In the genomic region with DNA sequence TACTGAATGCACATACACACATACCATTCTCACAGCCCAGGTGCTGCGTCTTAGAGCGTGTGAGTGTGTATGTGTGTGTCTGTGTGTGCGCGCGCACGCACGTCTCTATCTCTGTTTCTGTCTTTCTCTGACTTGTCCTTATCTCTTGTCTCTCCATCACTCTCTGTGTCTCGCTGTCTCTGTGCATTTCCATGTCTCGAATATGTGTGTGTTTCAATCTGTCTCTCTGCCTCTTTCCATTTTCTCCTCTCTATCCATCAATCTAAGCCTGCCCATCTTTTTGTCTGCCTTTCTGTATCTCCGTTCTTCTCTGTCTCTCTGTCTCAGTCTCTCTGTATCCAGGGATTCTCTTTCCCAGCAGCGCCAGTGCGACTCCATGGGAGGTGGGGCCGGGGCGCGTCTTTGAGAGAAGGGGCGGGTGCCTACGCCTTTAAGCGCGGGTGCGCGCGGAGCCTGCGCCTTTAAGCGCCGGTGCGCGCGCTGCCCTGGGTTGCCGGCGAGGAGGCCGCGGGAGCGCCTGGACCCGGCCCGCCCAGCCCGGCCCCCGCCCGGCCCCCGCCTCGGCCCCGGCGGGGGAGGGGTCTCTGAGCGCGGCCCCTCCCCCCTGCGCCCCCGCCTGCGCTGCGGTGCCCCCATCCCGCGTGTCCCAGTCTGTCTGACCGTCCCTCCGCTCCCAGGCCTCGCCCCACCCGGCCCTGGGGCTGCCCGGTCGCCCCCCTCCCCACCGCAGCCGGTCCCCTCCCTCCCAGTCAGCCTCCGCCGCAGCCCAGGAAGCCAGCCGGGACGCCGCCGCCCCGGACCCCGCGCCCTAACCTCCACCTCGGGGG, we compare ENCODE assay signal across 1 cellular context.
TF ChIP-seq lines count a peak whose summit lies in the region.

LRFN3 (plus strand) TSS at position 464 of the 827 bp plus-strand sequence. CDS start 3,052 bp downstream, outside the sequence.

TF ChIP-seq in HepG2, 621 proteins besides CTCF, POLR2A, EP300 and RAD21 (continued from another document and continues in another):
- no peak for TF ChIP-seq MTA3 (CRISPR knock-in tag; IDR thresholded peaks at IDR 0.05)
- TF ChIP-seq NFKB2 (CRISPR knock-in tag; IDR thresholded peaks at IDR 0.05; ENCODE audit: borderline replicate concordance): no peak
- peak; percentile 42; the same call in 1 of the 2 replicates for TF ChIP-seq GATAD1 (CRISPR knock-in tag; IDR thresholded peaks at IDR 0.05)
- TF ChIP-seq NR1H2 (CRISPR knock-in tag; IDR thresholded peaks at IDR 0.05; ENCODE audit: borderline replicate concordance, low read depth): no peak
- no peak for TF ChIP-seq SNAPC2 (CRISPR knock-in tag; IDR thresholded peaks at IDR 0.05)
- TF ChIP-seq RNF2 (conservative IDR thresholded peaks at IDR 0.05; ENCODE audit: low read depth): no peak
- TF ChIP-seq TFDP2 (CRISPR knock-in tag; IDR thresholded peaks at IDR 0.05): 0 out of 2 replicates have a peak, but pooled peaks have one; percentile 46
- no peak for TF ChIP-seq PBX3 (CRISPR knock-in tag; IDR thresholded peaks at IDR 0.05; ENCODE audit: borderline replicate concordance)
- TF ChIP-seq ZNF841 (CRISPR knock-in tag; IDR thresholded peaks at IDR 0.05; ENCODE audit: borderline replicate concordance): no peak
- no peak for TF ChIP-seq ZNF496 (CRISPR knock-in tag; IDR thresholded peaks at IDR 0.05; ENCODE audit: insufficient replicate concordance)
- TF ChIP-seq, protein P1, sequence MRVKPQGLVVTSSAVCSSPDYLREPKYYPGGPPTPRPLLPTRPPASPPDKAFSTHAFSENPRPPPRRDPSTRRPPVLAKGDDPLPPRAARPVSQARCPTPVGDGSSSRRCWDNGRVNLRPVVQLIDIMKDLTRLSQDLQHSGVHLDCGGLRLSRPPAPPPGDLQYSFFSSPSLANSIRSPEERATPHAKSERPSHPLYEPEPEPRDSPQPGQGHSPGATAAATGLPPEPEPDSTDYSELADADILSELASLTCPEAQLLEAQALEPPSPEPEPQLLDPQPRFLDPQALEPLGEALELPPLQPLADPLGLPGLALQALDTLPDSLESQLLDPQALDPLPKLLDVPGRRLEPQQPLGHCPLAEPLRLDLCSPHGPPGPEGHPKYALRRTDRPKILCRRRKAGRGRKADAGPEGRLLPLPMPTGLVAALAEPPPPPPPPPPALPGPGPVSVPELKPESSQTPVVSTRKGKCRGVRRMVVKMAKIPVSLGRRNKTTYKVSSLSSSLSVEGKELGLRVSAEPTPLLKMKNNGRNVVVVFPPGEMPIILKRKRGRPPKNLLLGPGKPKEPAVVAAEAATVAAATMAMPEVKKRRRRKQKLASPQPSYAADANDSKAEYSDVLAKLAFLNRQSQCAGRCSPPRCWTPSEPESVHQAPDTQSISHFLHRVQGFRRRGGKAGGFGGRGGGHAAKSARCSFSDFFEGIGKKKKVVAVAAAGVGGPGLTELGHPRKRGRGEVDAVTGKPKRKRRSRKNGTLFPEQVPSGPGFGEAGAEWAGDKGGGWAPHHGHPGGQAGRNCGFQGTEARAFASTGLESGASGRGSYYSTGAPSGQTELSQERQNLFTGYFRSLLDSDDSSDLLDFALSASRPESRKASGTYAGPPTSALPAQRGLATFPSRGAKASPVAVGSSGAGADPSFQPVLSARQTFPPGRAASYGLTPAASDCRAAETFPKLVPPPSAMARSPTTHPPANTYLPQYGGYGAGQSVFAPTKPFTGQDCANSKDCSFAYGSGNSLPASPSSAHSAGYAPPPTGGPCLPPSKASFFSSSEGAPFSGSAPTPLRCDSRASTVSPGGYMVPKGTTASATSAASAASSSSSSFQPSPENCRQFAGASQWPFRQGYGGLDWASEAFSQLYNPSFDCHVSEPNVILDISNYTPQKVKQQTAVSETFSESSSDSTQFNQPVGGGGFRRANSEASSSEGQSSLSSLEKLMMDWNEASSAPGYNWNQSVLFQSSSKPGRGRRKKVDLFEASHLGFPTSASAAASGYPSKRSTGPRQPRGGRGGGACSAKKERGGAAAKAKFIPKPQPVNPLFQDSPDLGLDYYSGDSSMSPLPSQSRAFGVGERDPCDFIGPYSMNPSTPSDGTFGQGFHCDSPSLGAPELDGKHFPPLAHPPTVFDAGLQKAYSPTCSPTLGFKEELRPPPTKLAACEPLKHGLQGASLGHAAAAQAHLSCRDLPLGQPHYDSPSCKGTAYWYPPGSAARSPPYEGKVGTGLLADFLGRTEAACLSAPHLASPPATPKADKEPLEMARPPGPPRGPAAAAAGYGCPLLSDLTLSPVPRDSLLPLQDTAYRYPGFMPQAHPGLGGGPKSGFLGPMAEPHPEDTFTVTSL (CRISPR knock-in tag; IDR thresholded peaks at IDR 0.05; ENCODE audit: borderline replicate concordance): no peak
- TF ChIP-seq THYN1 (CRISPR knock-in tag; IDR thresholded peaks at IDR 0.05; ENCODE audit: borderline replicate concordance, low read depth): no peak
- TF ChIP-seq, protein P2, sequence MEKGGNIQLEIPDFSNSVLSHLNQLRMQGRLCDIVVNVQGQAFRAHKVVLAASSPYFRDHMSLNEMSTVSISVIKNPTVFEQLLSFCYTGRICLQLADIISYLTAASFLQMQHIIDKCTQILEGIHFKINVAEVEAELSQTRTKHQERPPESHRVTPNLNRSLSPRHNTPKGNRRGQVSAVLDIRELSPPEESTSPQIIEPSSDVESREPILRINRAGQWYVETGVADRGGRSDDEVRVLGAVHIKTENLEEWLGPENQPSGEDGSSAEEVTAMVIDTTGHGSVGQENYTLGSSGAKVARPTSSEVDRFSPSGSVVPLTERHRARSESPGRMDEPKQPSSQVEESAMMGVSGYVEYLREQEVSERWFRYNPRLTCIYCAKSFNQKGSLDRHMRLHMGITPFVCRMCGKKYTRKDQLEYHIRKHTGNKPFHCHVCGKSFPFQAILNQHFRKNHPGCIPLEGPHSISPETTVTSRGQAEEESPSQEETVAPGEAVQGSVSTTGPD (CRISPR knock-in tag; IDR thresholded peaks at IDR 0.05): no peak
- TF ChIP-seq, protein P3, sequence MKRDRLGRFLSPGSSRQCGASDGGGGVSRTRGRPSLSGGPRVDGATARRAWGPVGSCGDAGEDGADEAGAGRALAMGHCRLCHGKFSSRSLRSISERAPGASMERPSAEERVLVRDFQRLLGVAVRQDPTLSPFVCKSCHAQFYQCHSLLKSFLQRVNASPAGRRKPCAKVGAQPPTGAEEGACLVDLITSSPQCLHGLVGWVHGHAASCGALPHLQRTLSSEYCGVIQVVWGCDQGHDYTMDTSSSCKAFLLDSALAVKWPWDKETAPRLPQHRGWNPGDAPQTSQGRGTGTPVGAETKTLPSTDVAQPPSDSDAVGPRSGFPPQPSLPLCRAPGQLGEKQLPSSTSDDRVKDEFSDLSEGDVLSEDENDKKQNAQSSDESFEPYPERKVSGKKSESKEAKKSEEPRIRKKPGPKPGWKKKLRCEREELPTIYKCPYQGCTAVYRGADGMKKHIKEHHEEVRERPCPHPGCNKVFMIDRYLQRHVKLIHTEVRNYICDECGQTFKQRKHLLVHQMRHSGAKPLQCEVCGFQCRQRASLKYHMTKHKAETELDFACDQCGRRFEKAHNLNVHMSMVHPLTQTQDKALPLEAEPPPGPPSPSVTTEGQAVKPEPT (CRISPR knock-in tag; IDR thresholded peaks at IDR 0.05; ENCODE audit: low read depth): no peak
- no peak for TF ChIP-seq RBM39 (IDR thresholded peaks at IDR 0.05; ENCODE audit: low read depth, low read length, poor library complexity, severe bottlenecking)
- TF ChIP-seq KDM3A (CRISPR knock-in tag; IDR thresholded peaks at IDR 0.05; ENCODE audit: low read depth): no peak
- no peak for TF ChIP-seq USF2 (IDR thresholded peaks at IDR 0.05; ENCODE audit: low read depth, low read length)
- TF ChIP-seq USF2 (CRISPR knock-in tag; IDR thresholded peaks at IDR 0.05; ENCODE audit: borderline replicate concordance): no peak
- no peak for TF ChIP-seq ZNF562 (CRISPR knock-in tag; IDR thresholded peaks at IDR 0.05; ENCODE audit: borderline replicate concordance)
- no peak for TF ChIP-seq ZNF235 (CRISPR knock-in tag; IDR thresholded peaks at IDR 0.05; ENCODE audit: borderline replicate concordance)
- TF ChIP-seq ZNF737 (CRISPR knock-in tag; IDR thresholded peaks at IDR 0.05; ENCODE audit: borderline replicate concordance): no peak
- TF ChIP-seq ZNF777 (CRISPR knock-in tag; IDR thresholded peaks at IDR 0.05): no peak; the same call in 1 of the 2 replicates
- TF ChIP-seq ATF7-NPFF (CRISPR knock-in tag; IDR thresholded peaks at IDR 0.05; ENCODE audit: low read depth): 0 out of 2 replicates have a peak, but pooled peaks have one; percentile 36
- TF ChIP-seq ZNF550 (CRISPR knock-in tag; IDR thresholded peaks at IDR 0.05; ENCODE audit: borderline replicate concordance): no peak
- no peak for TF ChIP-seq ZNF747 (CRISPR knock-in tag; IDR thresholded peaks at IDR 0.05; ENCODE audit: borderline replicate concordance)
- no peak for TF ChIP-seq ZNF282 (IDR thresholded peaks at IDR 0.05; ENCODE audit: partially characterized antibody)
- TF ChIP-seq ZC3H13 (CRISPR knock-in tag; IDR thresholded peaks at IDR 0.05): no peak
- TF ChIP-seq ZNF674 (CRISPR knock-in tag; IDR thresholded peaks at IDR 0.05; ENCODE audit: low read depth): no peak
- TF ChIP-seq DRAP1 (CRISPR knock-in tag; IDR thresholded peaks at IDR 0.05): peak; percentile 51; the same call in 1 of the 2 replicates
- no peak for TF ChIP-seq E2F2 (CRISPR knock-in tag; IDR thresholded peaks at IDR 0.05; ENCODE audit: borderline replicate concordance)
- TF ChIP-seq, protein P4, sequence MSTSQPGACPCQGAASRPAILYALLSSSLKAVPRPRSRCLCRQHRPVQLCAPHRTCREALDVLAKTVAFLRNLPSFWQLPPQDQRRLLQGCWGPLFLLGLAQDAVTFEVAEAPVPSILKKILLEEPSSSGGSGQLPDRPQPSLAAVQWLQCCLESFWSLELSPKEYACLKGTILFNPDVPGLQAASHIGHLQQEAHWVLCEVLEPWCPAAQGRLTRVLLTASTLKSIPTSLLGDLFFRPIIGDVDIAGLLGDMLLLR (CRISPR knock-in tag; IDR thresholded peaks at IDR 0.05): no peak
- no peak for TF ChIP-seq E2F1 (CRISPR knock-in tag; IDR thresholded peaks at IDR 0.05)
- no peak for TF ChIP-seq ZKSCAN5 (CRISPR knock-in tag; IDR thresholded peaks at IDR 0.05)
- TF ChIP-seq, protein P5, sequence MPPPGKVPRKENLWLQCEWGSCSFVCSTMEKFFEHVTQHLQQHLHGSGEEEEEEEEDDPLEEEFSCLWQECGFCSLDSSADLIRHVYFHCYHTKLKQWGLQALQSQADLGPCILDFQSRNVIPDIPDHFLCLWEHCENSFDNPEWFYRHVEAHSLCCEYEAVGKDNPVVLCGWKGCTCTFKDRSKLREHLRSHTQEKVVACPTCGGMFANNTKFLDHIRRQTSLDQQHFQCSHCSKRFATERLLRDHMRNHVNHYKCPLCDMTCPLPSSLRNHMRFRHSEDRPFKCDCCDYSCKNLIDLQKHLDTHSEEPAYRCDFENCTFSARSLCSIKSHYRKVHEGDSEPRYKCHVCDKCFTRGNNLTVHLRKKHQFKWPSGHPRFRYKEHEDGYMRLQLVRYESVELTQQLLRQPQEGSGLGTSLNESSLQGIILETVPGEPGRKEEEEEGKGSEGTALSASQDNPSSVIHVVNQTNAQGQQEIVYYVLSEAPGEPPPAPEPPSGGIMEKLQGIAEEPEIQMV (CRISPR knock-in tag; IDR thresholded peaks at IDR 0.05; ENCODE audit: low read depth): no peak
- no peak for TF ChIP-seq MZF1 (CRISPR knock-in tag; IDR thresholded peaks at IDR 0.05; ENCODE audit: borderline replicate concordance)
